ENCODE assay signal across 9 cellular contexts in genomic region chr2:28449489-28450395, GRCh38. TPM values are rescaled to one million over a fixed set of nuclear protein-coding genes. Genes with fewer than 3 reads are reported as not detected.
A peak's percentile ranks its signal among the peaks of the same experiment; 100 is the strongest.
DNase-seq lines count a peak whose midpoint lies in the region; ATAC-seq, FAIRE-seq and TF ChIP-seq lines count a peak whose summit lies in the region.
"Had no signal": no experiment of that assay in that cellular context is flagged by ENCODE, and none has a peak within 500 bp of the region (broad histone marks: within the 10 kb centered on the region; RNA-seq: fewer than 3 reads in every experiment).

No MANE protein-coding gene starts in this region.

- BruUV-seq in endothelial cell of umbilical vein (replicated peaks; lab: Mats Ljungman, UMichigan): no TSS peak

- H3K27ac Mint-ChIP-seq in activated CD4-positive, alpha-beta T cell treated with anti-CD3 and anti-CD28 coated beads, Interleukin-2, amount 10 ng/mL, durations not matched to agents 7 days and 5 days: peak overlapping the region; percentile 77

- H3K4me2 ChIP-seq in endothelial cell of umbilical vein (ENCODE audit: insufficient read depth, low read length): no peak overlapping the region

- H3K4me1 Mint-ChIP-seq in activated CD4-positive, alpha-beta T cell treated with anti-CD3 and anti-CD28 coated beads, Interleukin-2, amount 10 ng/mL, durations not matched to agents 7 days and 5 days: peaks cover 44% of the 10 kb centered on the region

- POLR2A ChIA-PET in HEK293 (lab: Yijun Ruan, JAX) (interaction anchor here (0.7 kb wide), 1 partner anchor 12 kb away, joined by 4 read pairs; no protein-coding TSS in a partner anchor), endothelial cell of umbilical vein (lab: Charles Lee) (no interaction called here)
- POLR2A ChIA-PET in activated CD4-positive, alpha-beta T cell treated with anti-CD3 and anti-CD28 coated beads, Interleukin-2, amount 10 ng/mL, durations not matched to agents 7 days and 5 days (lab: Charles Lee): interaction anchor here (1.3 kb wide), 1 partner anchor 57 kb away, joined by 3 read pairs; the partner anchor contains the start of gene FOSL2

- H3K4me1 ChIP-seq in HEK293 (ENCODE audit: control insufficient read depth, insufficient read depth, low read length): peaks cover 3% of the 10 kb centered on the region; the same call in 1 of the 2 replicates
- H3K4me1 ChIP-seq in endothelial cell of umbilical vein (ENCODE audit: control insufficient read depth, extremely low read depth, insufficient read depth, low read length): peaks cover 19% of the 10 kb centered on the region

- CTCF ChIA-PET in HEK293 (lab: Yijun Ruan, JAX) (interaction anchor here (0.6 to 1.9 kb wide), 4 partner anchors 203 to 746 kb away, joined by 3 to 6 read pairs (median 4); no protein-coding TSS in a partner anchor), endothelial cell of umbilical vein (lab: Charles Lee) (interaction anchor here (0.7 to 1.6 kb wide), 7 partner anchors 14 to 746 kb away, joined by 3 to 5 read pairs (median 3); no protein-coding TSS in a partner anchor)
- CTCF ChIA-PET in activated CD4-positive, alpha-beta T cell treated with anti-CD3 and anti-CD28 coated beads, Interleukin-2, amount 10 ng/mL, durations not matched to agents 7 days and 5 days (lab: Charles Lee): interaction anchor here (0.9 to 1.7 kb wide), 2 partner anchors 13 to 197 kb away, joined by 3 to 4 read pairs; no protein-coding TSS in a partner anchor

- dilution Hi-C loops in endothelial cell of umbilical vein (cut with MboI; ENCODE audit: extremely low pct_ligation_motif_present, low sequenced_read_pairs): no loop called here

- TF ChIP-seq CTCF in HEK293 (tag by site-specific recombination; IDR thresholded peaks at IDR 0.05) (no peak), endothelial cell of umbilical vein (IDR thresholded peaks at IDR 0.05; ENCODE audit: extremely low read depth in 1 of 2, insufficient read depth in 1 of 2, low read depth in 1 of 2, low read length in 2 of 2) (no peak)

- no peaks in the 10 kb centered on the region for H3K9me1 ChIP-seq in endothelial cell of umbilical vein (replicated peaks; ENCODE audit: control insufficient read depth, extremely low read depth, insufficient read depth, low read length)

- no peaks in the 10 kb centered on the region for H3K36me3 ChIP-seq in HEK293 (ENCODE audit: control insufficient read depth in 2 of 2, insufficient read depth in 1 of 2, low read length in 2 of 2)
- no peaks in the 10 kb centered on the region for H3K36me3 ChIP-seq in endothelial cell of umbilical vein (ENCODE audit: control insufficient read depth in 2 of 2, extremely low read depth in 1 of 2, insufficient read depth in 2 of 2, low read length in 2 of 2)

- H3K9ac ChIP-seq in endothelial cell of umbilical vein (replicated peaks; ENCODE audit: extremely low read depth, insufficient read depth, low read length): no peak overlapping the region

- no peaks in the 10 kb centered on the region for H3K27me3 ChIP-seq in endothelial cell of umbilical vein (ENCODE audit: control insufficient read depth in 2 of 2, insufficient read depth in 2 of 2, low read length in 2 of 2)

- H4K20me1 ChIP-seq in endothelial cell of umbilical vein (replicated peaks; ENCODE audit: control insufficient read depth, extremely low read depth, insufficient read depth, low read length): no peaks in the 10 kb centered on the region

- ATAC-seq in HG02763 (IDR thresholded peaks at IDR 0.05; ENCODE audit: unreplicated experiment) (no peak), GM19023 (IDR thresholded peaks at IDR 0.05; ENCODE audit: unreplicated experiment) (no peak), HG02588 (IDR thresholded peaks at IDR 0.05; ENCODE audit: unreplicated experiment) (no peak)

- DNase-seq in activated CD4-positive, alpha-beta T cell treated with anti-CD3 and anti-CD28 coated beads, Interleukin-2, amount 10 ng/mL, durations not matched to agents 7 days and 5 days: peak; percentile 57
- DNase-seq in endothelial cell of umbilical vein (ENCODE audit: low read depth, low spot score): peak; percentile 54
- DNase-seq in stimulated activated CD4-positive, alpha-beta T cell treated with anti-CD3 and anti-CD28 coated beads, TNF-alpha, amount 100 ng/mL, for 24 hours (ENCODE audit: low read depth in 3 of 3): peak; percentile 65 to 92 (median 68)
- DNase-seq in NCI-H1417 treated with DMSO at 0.1 percent for 48 hours (lab: John Stamatoyannopoulos, UW): no peak
- DNase-seq: left cardiac atrium had no signal

- H3K9me3 ChIP-seq in HEK293 (ENCODE audit: control insufficient read depth, insufficient read depth, low read depth, low read length) (no peaks in the 10 kb centered on the region), endothelial cell of umbilical vein (replicated peaks; ENCODE audit: control insufficient read depth, insufficient read depth, low read length) (no peaks in the 10 kb centered on the region)

- intact Hi-C loops in endothelial cell of umbilical vein (cut with micrococcal nuclease): loop anchor here (1.0 to 10.0 kb wide), 3 partner anchors 295 to 729 kb away; no protein-coding TSS in a partner anchor

- no peaks in the 10 kb centered on the region for H3K79me2 ChIP-seq in endothelial cell of umbilical vein (ENCODE audit: control insufficient read depth, insufficient read depth, low read length)

- H2AFZ ChIP-seq in endothelial cell of umbilical vein (ENCODE audit: low read depth, low read length): peak overlapping the region; percentile 50

- peak; percentile 89 for FAIRE-seq in endothelial cell of umbilical vein (lab: Jason Lieb, UNC)

- H3K9me3 Mint-ChIP-seq in activated CD4-positive, alpha-beta T cell treated with anti-CD3 and anti-CD28 coated beads, Interleukin-2, amount 10 ng/mL, durations not matched to agents 7 days and 5 days: no peaks in the 10 kb centered on the region

- H3K4me3 ChIP-seq in HEK293 (ENCODE audit: low read depth, low read length): no peak overlapping the region
- no peak overlapping the region for H3K4me3 ChIP-seq in endothelial cell of umbilical vein (replicated peaks in 1 of 3; ENCODE audit: insufficient read depth in 1 of 3, low read depth in 1 of 3, low read length in 3 of 3)

- TF ChIP-seq POLR2A in endothelial cell of umbilical vein (IDR thresholded peaks at IDR 0.05; ENCODE audit: low read depth, low read length): no peak

- H3K4me3 Mint-ChIP-seq in activated CD4-positive, alpha-beta T cell treated with anti-CD3 and anti-CD28 coated beads, Interleukin-2, amount 10 ng/mL, durations not matched to agents 7 days and 5 days: no peak overlapping the region

- no peaks in the 10 kb centered on the region for H3K27me3 Mint-ChIP-seq in activated CD4-positive, alpha-beta T cell treated with anti-CD3 and anti-CD28 coated beads, Interleukin-2, amount 10 ng/mL, durations not matched to agents 7 days and 5 days

- H3K36me3 Mint-ChIP-seq in activated CD4-positive, alpha-beta T cell treated with anti-CD3 and anti-CD28 coated beads, Interleukin-2, amount 10 ng/mL, durations not matched to agents 7 days and 5 days (ENCODE audit: low read depth): peaks cover 3% of the 10 kb centered on the region

- H3K27ac ChIP-seq in HEK293 (ENCODE audit: extremely low read depth, low read depth, low read length) (peak overlapping the region; percentile 22; the same call in 1 of the 2 replicates), endothelial cell of umbilical vein (ENCODE audit: insufficient read depth, low read depth, low read length) (peak overlapping the region; percentile 42)

TF ChIP-seq in HEK293, 187 proteins besides CTCF, POLR2A, EP300 and RAD21 (continues in another document):
- no peak for TF ChIP-seq ZNF768 (tag by site-specific recombination; IDR thresholded peaks at IDR 0.05)

TF ChIP-seq in endothelial cell of umbilical vein, 7 proteins besides CTCF, POLR2A, EP300 and RAD21:
- TF ChIP-seq JUN (IDR thresholded peaks at IDR 0.05; ENCODE audit: borderline replicate concordance, insufficient read depth, insufficient read length, low read depth) (peak; percentile 57), GATA2 (IDR thresholded peaks at IDR 0.05; ENCODE audit: insufficient read depth, insufficient read length, low read depth, low read length) (peak; percentile 95), EZH2 (IDR thresholded peaks at IDR 0.05; ENCODE audit: borderline replicate concordance, low read depth, low read length, severe bottlenecking) (no peak), FOS (IDR thresholded peaks at IDR 0.05; ENCODE audit: borderline replicate concordance, insufficient read depth, low read length) (peak; percentile 85)
TF ChIP-seq in endothelial cell of umbilical vein: peak in this region for 3.

RNA-seq across cellular contexts. Expression of gene PLB1, which starts 46.1 kb away (rescaled TPM):
- total RNA-seq in activated CD4-positive, alpha-beta T cell treated with anti-CD3 and anti-CD28 coated beads, Interleukin-2, amount 10 ng/mL, durations not matched to agents 7 days and 5 days: 1 to 10 TPM in 1 of 2 experiments, under 1 TPM in 1; 0.74 to 1.1 TPM
- 0.80 and 1.1 TPM in 2 replicates for total RNA-seq in endothelial cell of umbilical vein
- 0.08 and 0.75 TPM in 2 replicates for polyA plus RNA-seq in endothelial cell of umbilical vein
- polyA plus RNA-seq in endothelial cell of umbilical vein (2011; cell fraction: cytosol; rRNA removed): 0.21 and 0.41 TPM in 2 replicates
- polyA plus RNA-seq in endothelial cell of umbilical vein (2011; cell fraction: nucleus; rRNA removed): 1.2 and 2.6 TPM in 2 replicates
- polyA plus RNA-seq in endothelial cell of umbilical vein (2012): 0.56 and 0.79 TPM in 2 replicates
- polyA minus RNA-seq in endothelial cell of umbilical vein: 1.8 TPM in 1 of 2 replicates, not detected in the other
- 4.1 TPM for polyA minus RNA-seq in endothelial cell of umbilical vein (2011; cell fraction: cytosol; rRNA and poly(A)+ RNA removed)
- 1.1 and 1.3 TPM in 2 replicates for polyA minus RNA-seq in endothelial cell of umbilical vein (2011; cell fraction: nucleus; rRNA and poly(A)+ RNA removed)

RNA-seq across cellular contexts. Expression of gene FOSL2, which starts 57.1 kb away (rescaled TPM):
- total RNA-seq in activated CD4-positive, alpha-beta T cell treated with anti-CD3 and anti-CD28 coated beads, Interleukin-2, amount 10 ng/mL, durations not matched to agents 7 days and 5 days: 10 to 100 TPM; 39.6 to 47.0 TPM
- 83.7 and 85.3 TPM in 2 replicates for total RNA-seq in endothelial cell of umbilical vein
- 43.9 and 45.2 TPM in 2 replicates for polyA plus RNA-seq in endothelial cell of umbilical vein
- polyA plus RNA-seq in endothelial cell of umbilical vein (2011; cell fraction: cytosol; rRNA removed): 36.0 and 46.5 TPM in 2 replicates
- polyA plus RNA-seq in endothelial cell of umbilical vein (2011; cell fraction: nucleus; rRNA removed): 94.5 and 112 TPM in 2 replicates
- 45.7 and 56.4 TPM in 2 replicates for polyA plus RNA-seq in endothelial cell of umbilical vein (2012)
- polyA minus RNA-seq in endothelial cell of umbilical vein: 94.9 and 98.0 TPM in 2 replicates
- 59.2 TPM for polyA minus RNA-seq in endothelial cell of umbilical vein (2011; cell fraction: cytosol; rRNA and poly(A)+ RNA removed)
- 84.0 and 105 TPM in 2 replicates for polyA minus RNA-seq in endothelial cell of umbilical vein (2011; cell fraction: nucleus; rRNA and poly(A)+ RNA removed)
